ENCODE assay signal across 1 cellular context in genomic region chr10:119208553-119208940, GRCh38.
TF ChIP-seq lines count a peak whose summit lies in the region.

No MANE protein-coding gene starts in this region.

TF ChIP-seq in K562, 482 proteins besides CTCF, POLR2A, EP300 and RAD21:
- no peak for TF ChIP-seq MXI1 (IDR thresholded peaks at IDR 0.05; ENCODE audit: low read depth, low read length)
- peak in 1 of 2 experiments; percentile 7; a peak in 1 of 4 replicates for TF ChIP-seq NRF1 (conservative IDR thresholded peaks at IDR 0.05 in 1 of 2, IDR thresholded peaks at IDR 0.05 in 1 of 2)
TF ChIP-seq in K562: peak in this region for 1.
